In the genomic region with DNA sequence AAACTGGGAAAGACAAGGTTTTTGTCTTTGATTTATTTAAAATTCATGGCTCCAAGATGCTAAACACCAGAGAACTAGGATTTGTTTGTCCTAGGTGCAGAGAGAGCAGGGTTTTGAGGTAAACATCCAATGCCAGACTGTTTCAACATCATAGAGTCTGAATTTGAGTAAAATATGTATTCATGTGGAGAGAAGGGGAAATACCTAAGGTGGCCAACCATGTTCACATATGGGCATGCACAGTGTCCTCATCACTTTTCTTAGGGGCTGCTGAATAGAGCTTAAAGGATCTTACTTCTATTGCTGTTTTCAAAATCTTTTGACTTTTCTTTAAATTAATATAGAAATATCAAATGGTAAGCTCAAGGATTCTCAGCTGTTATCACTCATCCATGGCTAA, we compare ENCODE assay signal across 20 cellular contexts.
DNase-seq lines count a peak whose midpoint lies in the region; ATAC-seq and TF ChIP-seq lines count a peak whose summit lies in the region.
"Had no signal": no experiment of that assay in that cellular context is flagged by ENCODE, and none has a peak within 500 bp of the region (broad histone marks: within the 10 kb centered on the region; RNA-seq: fewer than 3 reads in every experiment).

No MANE protein-coding gene starts in this region.

- no peaks in the 10 kb centered on the region for H3K9me3 Mint-ChIP-seq in activated CD4-positive, alpha-beta T cell treated with anti-CD3 and anti-CD28 coated beads for 36 hours (ENCODE audit: low read depth)
- H3K9me3 Mint-ChIP-seq in stimulated activated naive B cell treated with anti-CD40 and anti-IgM and Interleukin-4, amounts not matched to agents 10 μg/mL and 1 μg/mL and 100 μg/mL, for 72 hours: peaks cover 0 to 3% of the 10 kb centered on the region in 2 donors
- no peaks in the 10 kb centered on the region for H3K9me3 Mint-ChIP-seq in progenitor cell of endocrine pancreas (ENCODE audit: low read depth)
- H3K9me3 Mint-ChIP-seq: activated CD4-positive, alpha-beta T cell treated with anti-CD3 and anti-CD28 coated beads, Interleukin-2, amount 10 ng/mL, durations not matched to agents 7 days and 5 days; natural killer cell treated with Interleukin-12 subunit alpha and Interleukin-12 subunit beta and Interleukin-15 and Interleukin-18, amount 100 ng/mL, for 72 hours had no signal

- H3K27ac Mint-ChIP-seq in activated CD4-positive, alpha-beta T cell treated with anti-CD3 and anti-CD28 coated beads for 36 hours: no peak overlapping the region
- peak overlapping the region; percentile 81 for H3K27ac Mint-ChIP-seq in stimulated activated naive B cell treated with anti-CD40 and anti-IgM and Interleukin-4, amounts not matched to agents 10 μg/mL and 1 μg/mL and 100 μg/mL, for 72 hours
- H3K27ac Mint-ChIP-seq in progenitor cell of endocrine pancreas: no peak overlapping the region
- H3K27ac Mint-ChIP-seq: activated CD4-positive, alpha-beta T cell treated with anti-CD3 and anti-CD28 coated beads, Interleukin-2, amount 10 ng/mL, durations not matched to agents 7 days and 5 days; natural killer cell treated with Interleukin-12 subunit alpha and Interleukin-12 subunit beta and Interleukin-15 and Interleukin-18, amount 100 ng/mL, for 72 hours had no signal

- H3K9me3 ChIP-seq in OCI-LY3 (ENCODE audit: insufficient read depth, low read length): no peaks in the 10 kb centered on the region
- H3K9me3 ChIP-seq: BE2C, HAP-1 had no signal

- POLR2A ChIA-PET in activated CD4-positive, alpha-beta T cell treated with anti-CD3 and anti-CD28 coated beads for 36 hours (lab: Charles Lee): no interaction called here

- peak overlapping the region; percentile 86 for H3K27ac ChIP-seq in OCI-LY3 (ENCODE audit: low read length)
- H3K27ac ChIP-seq: 22Rv1 had no signal

- H3K4me2 ChIP-seq in OCI-LY3 (ENCODE audit: low read length): peak overlapping the region; percentile 58

- H3K4me3 Mint-ChIP-seq in activated CD4-positive, alpha-beta T cell treated with anti-CD3 and anti-CD28 coated beads for 36 hours: no peak overlapping the region
- H3K4me3 Mint-ChIP-seq in stimulated activated naive B cell treated with anti-CD40 and anti-IgM and Interleukin-4, amounts not matched to agents 10 μg/mL and 1 μg/mL and 100 μg/mL, for 72 hours: no peak overlapping the region
- H3K4me3 Mint-ChIP-seq in progenitor cell of endocrine pancreas (ENCODE audit: low read depth): no peak overlapping the region
- H3K4me3 Mint-ChIP-seq: activated CD4-positive, alpha-beta T cell treated with anti-CD3 and anti-CD28 coated beads, Interleukin-2, amount 10 ng/mL, durations not matched to agents 7 days and 5 days; natural killer cell treated with Interleukin-12 subunit alpha and Interleukin-12 subunit beta and Interleukin-15 and Interleukin-18, amount 100 ng/mL, for 72 hours had no signal

- H3K36me3 Mint-ChIP-seq in activated CD4-positive, alpha-beta T cell treated with anti-CD3 and anti-CD28 coated beads for 36 hours (ENCODE audit: low read depth): no peaks in the 10 kb centered on the region
- H3K36me3 Mint-ChIP-seq in stimulated activated naive B cell treated with anti-CD40 and anti-IgM and Interleukin-4, amounts not matched to agents 10 μg/mL and 1 μg/mL and 100 μg/mL, for 72 hours: peaks cover 61 to 78% of the 10 kb centered on the region in 2 donors
- H3K36me3 Mint-ChIP-seq in progenitor cell of endocrine pancreas (ENCODE audit: insufficient read depth): peaks cover 6% of the 10 kb centered on the region
- H3K36me3 Mint-ChIP-seq: natural killer cell treated with Interleukin-12 subunit alpha and Interleukin-12 subunit beta and Interleukin-15 and Interleukin-18, amount 100 ng/mL, for 72 hours had no signal

- DNase-seq in activated CD4-positive, alpha-beta T cell treated with anti-CD3 and anti-CD28 coated beads for 36 hours: no peak
- no peak for DNase-seq in activated CD4-positive, alpha-beta T cell treated with anti-CD3 and anti-CD28 coated beads, Interleukin-2, amount 50 U/mL, for 48 hours
- no peak for DNase-seq in stimulated activated naive B cell treated with anti-CD40 and anti-IgM and Interleukin-4, amounts not matched to agents 10 μg/mL and 1 μg/mL and 100 μg/mL, for 72 hours
- DNase-seq in progenitor cell of endocrine pancreas (ENCODE audit: low spot score, unreplicated experiment) (no peak), DMS153 treated with DMSO at 0.1 percent for 48 hours (lab: John Stamatoyannopoulos, UW; ENCODE audit: unreplicated experiment) (no peak)
- DNase-seq: activated CD4-positive, alpha-beta T cell treated with anti-CD3 and anti-CD28 coated beads, Interleukin-2, amount 10 ng/mL, durations not matched to agents 7 days and 5 days; activated CD8-positive, alpha-beta memory T cell treated with anti-CD3 and anti-CD28 coated beads, Interleukin-2, amount 50 U/mL, for 48 hours; anterior cingulate cortex; BE2C; mammary epithelial cell; NCI-H2029; stimulated activated CD4-positive, alpha-beta T cell treated with anti-CD3 and anti-CD28 coated beads, Interleukin-4, amount 100 ng/mL, for 4 hours had no signal

- peaks cover 100% of the 10 kb centered on the region for H3K4me1 ChIP-seq in OCI-LY3 (ENCODE audit: low read length)
- H3K4me1 ChIP-seq: BE2C, HAP-1 had no signal

- peak overlapping the region; percentile 78 for H3K9ac ChIP-seq in OCI-LY3 (ENCODE audit: low read length)

- peaks cover 58% of the 10 kb centered on the region for H3K36me3 ChIP-seq in OCI-LY3 (replicated peaks; ENCODE audit: low read depth, low read length)
- H3K36me3 ChIP-seq: HAP-1 had no signal

- intact Hi-C loops in activated CD4-positive, alpha-beta T cell treated with anti-CD3 and anti-CD28 coated beads for 36 hours (cut with DNase I, micrococcal nuclease): no loop called here

- no peak overlapping the region for H2AFZ ChIP-seq in OCI-LY3 (ENCODE audit: low read depth, low read length)

- peak; percentile 49 for ATAC-seq in activated CD4-positive, alpha-beta T cell treated with anti-CD3 and anti-CD28 coated beads for 36 hours
- ATAC-seq in HG02610 (IDR thresholded peaks at IDR 0.05; ENCODE audit: unreplicated experiment) (peak; percentile 46), GM21576 (IDR thresholded peaks at IDR 0.05; ENCODE audit: unreplicated experiment) (no peak)
- peak; percentile 81 to 82 for ATAC-seq in stimulated activated naive B cell treated with anti-CD40 and anti-IgM and Interleukin-4, amounts not matched to agents 10 μg/mL and 1 μg/mL and 100 μg/mL, for 72 hours (replicated peaks)
- ATAC-seq: K562; natural killer cell treated with Interleukin-12 subunit alpha and Interleukin-12 subunit beta and Interleukin-15 and Interleukin-18, amount 100 ng/mL, for 72 hours had no signal

- H3K4me1 Mint-ChIP-seq in activated CD4-positive, alpha-beta T cell treated with anti-CD3 and anti-CD28 coated beads for 36 hours: peaks cover 10% of the 10 kb centered on the region
- H3K4me1 Mint-ChIP-seq in stimulated activated naive B cell treated with anti-CD40 and anti-IgM and Interleukin-4, amounts not matched to agents 10 μg/mL and 1 μg/mL and 100 μg/mL, for 72 hours: peaks cover 52 to 89% of the 10 kb centered on the region in 2 donors
- H3K4me1 Mint-ChIP-seq in progenitor cell of endocrine pancreas (ENCODE audit: low read depth): peaks cover 3% of the 10 kb centered on the region

- peaks cover 92% of the 10 kb centered on the region for H3K79me2 ChIP-seq in OCI-LY3 (ENCODE audit: low read length)

- H3K27me3 Mint-ChIP-seq in activated CD4-positive, alpha-beta T cell treated with anti-CD3 and anti-CD28 coated beads for 36 hours: no peaks in the 10 kb centered on the region
- no peaks in the 10 kb centered on the region for H3K27me3 Mint-ChIP-seq in stimulated activated naive B cell treated with anti-CD40 and anti-IgM and Interleukin-4, amounts not matched to agents 10 μg/mL and 1 μg/mL and 100 μg/mL, for 72 hours
- H3K27me3 Mint-ChIP-seq in progenitor cell of endocrine pancreas: peaks cover 5% of the 10 kb centered on the region
- H3K27me3 Mint-ChIP-seq: natural killer cell treated with Interleukin-12 subunit alpha and Interleukin-12 subunit beta and Interleukin-15 and Interleukin-18, amount 100 ng/mL, for 72 hours had no signal

- TF ChIP-seq CTCF in OCI-LY3 (IDR thresholded peaks at IDR 0.05; ENCODE audit: low read depth, low read length) (no peak), progenitor cell of endocrine pancreas (IDR thresholded peaks at IDR 0.05; ENCODE audit: unreplicated experiment) (no peak)

- peak overlapping the region; percentile 17 for H3K4me3 ChIP-seq in OCI-LY3 (ENCODE audit: low read length)
- H3K4me3 ChIP-seq: HAP-1, K562, skin epidermis had no signal

- CTCF ChIA-PET in activated CD4-positive, alpha-beta T cell treated with anti-CD3 and anti-CD28 coated beads for 36 hours (lab: Charles Lee): interaction anchor here (0.7 kb wide), 1 partner anchor 185 kb away, joined by 4 read pairs; no protein-coding TSS in a partner anchor

- H4K20me1 ChIP-seq in OCI-LY3 (ENCODE audit: insufficient read depth, low read length): peaks cover 3% of the 10 kb centered on the region; the same call in 1 of the 2 replicates

- H3K27me3 ChIP-seq in OCI-LY3 (ENCODE audit: low read depth, low read length): no peaks in the 10 kb centered on the region
- H3K27me3 ChIP-seq: BE2C had no signal
